ENCODE assay signal across 25 cellular contexts in genomic region chrX:28549839-28550238, GRCh38. TPM values are rescaled to one million over a fixed set of nuclear protein-coding genes. Genes with fewer than 3 reads are reported as not detected.
A peak's percentile ranks its signal among the peaks of the same experiment; 100 is the strongest.
DNase-seq lines count a peak whose midpoint lies in the region; ATAC-seq and TF ChIP-seq lines count a peak whose summit lies in the region.
"Had no signal": no experiment of that assay in that cellular context is flagged by ENCODE, and none has a peak within 500 bp of the region (broad histone marks: within the 10 kb centered on the region; RNA-seq: fewer than 3 reads in every experiment).

No MANE protein-coding gene starts in this region.

- H3K27ac ChIP-seq in body of pancreas: no peak overlapping the region
- H3K27ac ChIP-seq: BLaER1 treated with 17β-estradiol and CSF1 and Interleukin-3, amounts not matched to agents 10 nM and 100 nM; GM23248; SJSA1 had no signal

- peaks cover 0 to 7% of the 10 kb centered on the region in 2 donors for H3K9me3 Mint-ChIP-seq in activated naive CD4-positive, alpha-beta T cell treated with anti-CD3 and anti-CD28 coated beads, Interleukin-2, amount 50 U/mL, for 72 hours
- H3K9me3 Mint-ChIP-seq: CD4-positive, alpha-beta T cell had no signal

- no peak for ATAC-seq in body of pancreas
- ATAC-seq in activated naive CD4-positive, alpha-beta T cell treated with anti-CD3 and anti-CD28 coated beads, Interleukin-2, amount 50 U/mL, for 72 hours: no peak

- no peak overlapping the region for H3K27ac Mint-ChIP-seq in activated naive CD4-positive, alpha-beta T cell treated with anti-CD3 and anti-CD28 coated beads, Interleukin-2, amount 50 U/mL, for 72 hours
- H3K27ac Mint-ChIP-seq: CD4-positive, alpha-beta T cell; HFFc6 had no signal

- no peaks in the 10 kb centered on the region for H3K36me3 Mint-ChIP-seq in activated naive CD4-positive, alpha-beta T cell treated with anti-CD3 and anti-CD28 coated beads, Interleukin-2, amount 50 U/mL, for 72 hours

- H3K27me3 ChIP-seq in body of pancreas: no peaks in the 10 kb centered on the region
- H3K27me3 ChIP-seq: BLaER1 treated with 17β-estradiol and CSF1 and Interleukin-3, amounts not matched to agents 10 nM and 100 nM; SJSA1 had no signal

- H3K4me3 ChIP-seq in epithelial cell of esophagus (ENCODE audit: low read length) (no peak overlapping the region), body of pancreas (no peak overlapping the region)
- H3K4me3 ChIP-seq: BLaER1 treated with 17β-estradiol and CSF1 and Interleukin-3, amounts not matched to agents 10 nM and 100 nM; GM23248; HAP-1; SJSA1 had no signal

- H3K9me3 ChIP-seq in body of pancreas: no peaks in the 10 kb centered on the region
- H3K9me3 ChIP-seq: BLaER1 treated with 17β-estradiol and CSF1 and Interleukin-3, amounts not matched to agents 10 nM and 100 nM; HAP-1; SJSA1 had no signal

- no peak for TF ChIP-seq POLR2A in body of pancreas (IDR thresholded peaks at IDR 0.05)

- DNase-seq in ELF-1 (ENCODE audit: low read depth, low spot score) (peak; percentile 91), NCI-H526 treated with DMSO at 0.1 percent for 48 hours (lab: John Stamatoyannopoulos, UW) (peak; percentile 74), epithelial cell of esophagus (ENCODE audit: low read depth) (peak; percentile 2), left kidney (ENCODE audit: low read depth, low spot score) (peak; percentile 3), body of pancreas (no peak), Ammon's horn (ENCODE audit: low spot score) (no peak), putamen (ENCODE audit: low spot score) (no peak)
- DNase-seq in activated naive CD4-positive, alpha-beta T cell treated with anti-CD3 and anti-CD28 coated beads, Interleukin-2, amount 50 U/mL, for 72 hours (ENCODE audit: low spot score in 2 of 2): no peak
- DNase-seq: CD4-positive, alpha-beta T cell; GM23248; HFFc6; IMR-90; KG1; MM.1S; NCI-H1417; NCI-H1694; NCI-H2081; NCI-H2171; NCI-H345; NCI-H510A treated with DMSO at 0.1 percent for 48 hours; NCI-H82; Right ventricle myocardium superior had no signal

- no peak for TF ChIP-seq CTCF in epithelial cell of esophagus (IDR thresholded peaks at IDR 0.05; ENCODE audit: insufficient read depth, low read depth, low read length, missing control alignments)
- no peak for TF ChIP-seq CTCF in body of pancreas (IDR thresholded peaks at IDR 0.05)

- intact Hi-C loops in body of pancreas (cut with DNase I): no loop called here

- WGBS in body of pancreas, 2 donors: 88 to 90% methylated on average over 4 of the region's 4 CpGs

- no peaks in the 10 kb centered on the region for H3K36me3 ChIP-seq in body of pancreas (replicated peaks in 1 of 2; ENCODE audit: insufficient read depth in 1 of 2, low read depth in 2 of 2)
- H3K36me3 ChIP-seq: BLaER1 treated with 17β-estradiol and CSF1 and Interleukin-3, amounts not matched to agents 10 nM and 100 nM; HAP-1; SJSA1 had no signal

- H3K4me1 ChIP-seq in body of pancreas: no peaks in the 10 kb centered on the region
- H3K4me1 ChIP-seq: BLaER1 treated with 17β-estradiol and CSF1 and Interleukin-3, amounts not matched to agents 10 nM and 100 nM; HAP-1; SJSA1 had no signal

RNA-seq across cellular contexts. Expression of gene IL1RAPL1, which starts 37.4 kb away (rescaled TPM):
- total RNA-seq in body of pancreas: under 1 TPM in 1 of 2 donors, not detected in 1; 0.26 TPM
- not detected for total RNA-seq in activated naive CD4-positive, alpha-beta T cell treated with anti-CD3 and anti-CD28 coated beads, Interleukin-2, amount 50 U/mL, for 72 hours
- total RNA-seq: CD4-positive, alpha-beta T cell; GM23248; HFFc6; SJSA1 had no signal

Comparison
In these comparisons a context has a peak if more than half of its experiments do, and no peak if none do; other contexts are left out.
1. DNase-seq: peak in ELF-1 (single experiment), NCI-H526 treated with DMSO at 0.1 percent for 48 hours (single experiment), epithelial cell of esophagus (single experiment) and left kidney (single experiment); none in body of pancreas (0 of 4), activated naive CD4-positive, alpha-beta T cell treated with anti-CD3 and anti-CD28 coated beads, Interleukin-2, amount 50 U/mL, for 72 hours (0 of 2), Ammon's horn (single experiment) and putamen (single experiment).